Comparison of ENCODE assay signal across 8 cellular contexts in genomic region chr14:80954771-80955299, GRCh38. TPM values are rescaled to one million over a fixed set of nuclear protein-coding genes. Genes with fewer than 3 reads are reported as not detected.
A peak's percentile ranks its signal among the peaks of the same experiment; 100 is the strongest.
DNase-seq lines count a peak whose midpoint lies in the region; ATAC-seq, FAIRE-seq and TF ChIP-seq lines count a peak whose summit lies in the region.

No MANE protein-coding gene starts in this region.

- H3F3A ChIP-seq in OCI-LY1 (ENCODE audit: insufficient read depth, low read length), result 0 out of 2 replicates have a peak, but pooled peaks cover 7% of the 10 kb centered on the region

- H3K4me3 ChIP-seq in OCI-LY1 (ENCODE audit: low read depth, low read length, poor library complexity, severe bottlenecking) (peak overlapping the region; percentile 63), esophagus squamous epithelium (peak overlapping the region; percentile 27 to 76 (median 52)), mucosa of stomach (ENCODE audit: low read length) (peak overlapping the region; percentile 23)

- no peak for TF ChIP-seq POLR2A in esophagus squamous epithelium (IDR thresholded peaks at IDR 0.05)

- DNase-seq in G401 (ENCODE audit: low spot score), result peak; percentile 65
- DNase-seq in HTR-8/SVneo (ENCODE audit: insufficient read length, low spot score), result peak; percentile 69
- peak; percentile 78 for DNase-seq in activated T-cell treated with anti-CD3 and anti-CD28 coated beads, Interleukin-2, amount 50 U/mL, for 24 hours
- DNase-seq in esophagus squamous epithelium (lab: John Stamatoyannopoulos, UW), result no peak
- DNase-seq in stimulated activated CD8-positive, alpha-beta memory T cell treated with anti-CD3 and anti-CD28 coated beads, Interleukin-4, amount 100 ng/mL, for 1 hour (ENCODE audit: low read depth in 2 of 2, low spot score in 1 of 2), result peak; percentile 32 to 50

- H4K20me1 ChIP-seq in OCI-LY1 (ENCODE audit: insufficient read depth, low read length), result no peaks in the 10 kb centered on the region

- H3K27me3 Mint-ChIP-seq in activated T-cell treated with anti-CD3 and anti-CD28 coated beads, Interleukin-2, amount 50 U/mL, for 24 hours, result peaks cover 17% of the 10 kb centered on the region

- H3K79me2 ChIP-seq in OCI-LY1 (ENCODE audit: insufficient read depth, low read length), result no peaks in the 10 kb centered on the region

- peak; percentile 72 for FAIRE-seq in HTR-8/SVneo (lab: Jason Lieb, UNC)

- H3K36me3 ChIP-seq in OCI-LY1 (ENCODE audit: insufficient read depth, low read length) (no peaks in the 10 kb centered on the region), esophagus squamous epithelium (no peaks in the 10 kb centered on the region), mucosa of stomach (ENCODE audit: control insufficient read depth, insufficient read depth, low read length) (no peaks in the 10 kb centered on the region)

- intact Hi-C loops in esophagus squamous epithelium (cut with DNase I), result loop anchor here (2.0 kb wide), 1 partner anchor 32 kb away; no protein-coding TSS in a partner anchor

- no peak for ATAC-seq in GM21447 (IDR thresholded peaks at IDR 0.05; ENCODE audit: unreplicated experiment)

- H3K4me1 Mint-ChIP-seq in activated T-cell treated with anti-CD3 and anti-CD28 coated beads, Interleukin-2, amount 50 U/mL, for 24 hours (ENCODE audit: low read depth), result peaks cover 44% of the 10 kb centered on the region

- H3K4me2 ChIP-seq in OCI-LY1 (ENCODE audit: low read length), result peak overlapping the region; percentile 91

- H3K9ac ChIP-seq in OCI-LY1 (ENCODE audit: low read length) (peak overlapping the region; percentile 60; the same call in 1 of the 2 replicates), mucosa of stomach (ENCODE audit: low read length) (peak overlapping the region; percentile 51)

- H3K27me3 ChIP-seq in OCI-LY1 (ENCODE audit: insufficient read depth, low read length), result no peaks in the 10 kb centered on the region
- H3K27me3 ChIP-seq in esophagus squamous epithelium, result peaks cover 0 to 36% (median 3%) of the 10 kb centered on the region in 4 donors
- peaks cover 19% of the 10 kb centered on the region for H3K27me3 ChIP-seq in mucosa of stomach (ENCODE audit: control insufficient read depth, insufficient read depth, low read length)

- H3K9me3 Mint-ChIP-seq in activated T-cell treated with anti-CD3 and anti-CD28 coated beads, Interleukin-2, amount 50 U/mL, for 24 hours, result no peaks in the 10 kb centered on the region

- peaks cover 48% of the 10 kb centered on the region for H3K4me1 ChIP-seq in OCI-LY1 (ENCODE audit: insufficient read depth, low read length, severe bottlenecking)
- H3K4me1 ChIP-seq in esophagus squamous epithelium, result peaks cover 7 to 20% (median 8%) of the 10 kb centered on the region in 3 donors
- peaks cover 6% of the 10 kb centered on the region for H3K4me1 ChIP-seq in mucosa of stomach (ENCODE audit: control insufficient read depth, insufficient read depth, low read length)

- H3K27ac ChIP-seq in OCI-LY1 (ENCODE audit: low read depth, low read length, poor library complexity, severe bottlenecking) (no peak overlapping the region), esophagus squamous epithelium (no peak overlapping the region)

- TF ChIP-seq CTCF in OCI-LY1 (IDR thresholded peaks at IDR 0.05; ENCODE audit: low read length), result peak; percentile 85
- peak; percentile 43 to 87 (median 82) for TF ChIP-seq CTCF in esophagus squamous epithelium (IDR thresholded peaks at IDR 0.05)

- H3K9me3 ChIP-seq in OCI-LY1 (ENCODE audit: low read length) (0 out of 2 replicates have a peak, but pooled peaks cover 3% of the 10 kb centered on the region), esophagus squamous epithelium (no peaks in the 10 kb centered on the region), mucosa of stomach (ENCODE audit: control insufficient read depth, low read length) (no peaks in the 10 kb centered on the region)

- no peaks in the 10 kb centered on the region for H3K36me3 Mint-ChIP-seq in activated T-cell treated with anti-CD3 and anti-CD28 coated beads, Interleukin-2, amount 50 U/mL, for 24 hours (ENCODE audit: low read depth)

- in situ Hi-C loops in G401 (cut with HindIII; ENCODE audit: low sequenced_read_pairs), result no loop called here

- H3K27ac Mint-ChIP-seq in activated T-cell treated with anti-CD3 and anti-CD28 coated beads, Interleukin-2, amount 50 U/mL, for 24 hours, result peak overlapping the region; percentile 76

- WGBS in esophagus squamous epithelium, 2 donors, result 0% methylated on average over 2 to 5 of the region's 28 CpGs

- peak overlapping the region; percentile 77; the same call in 1 of the 2 replicates for H2AFZ ChIP-seq in OCI-LY1 (ENCODE audit: low read length)

- peak overlapping the region; percentile 81 for H3K4me3 Mint-ChIP-seq in activated T-cell treated with anti-CD3 and anti-CD28 coated beads, Interleukin-2, amount 50 U/mL, for 24 hours

- H3K9me2 ChIP-seq in OCI-LY1 (ENCODE audit: low read depth, low read length), result no peaks in the 10 kb centered on the region

RNA-seq across cellular contexts. Expression of gene TSHR, which starts 0.6 kb away (rescaled TPM):
- not detected in 2 replicates for total RNA-seq in G401 (2014; rRNA removed; shearing (Covaris generic))
- total RNA-seq in esophagus squamous epithelium, result not detected

RNA-seq across cellular contexts. Expression of gene CEP128, which starts 13.3 kb away (rescaled TPM):
- total RNA-seq in G401 (2014; rRNA removed; shearing (Covaris generic)), result 3.3 and 10.2 TPM in 2 replicates
- 10 to 100 TPM in 1 of 4 donors, 1 to 10 TPM in 3; 2.0 to 12.6 (median 5.4) TPM for total RNA-seq in esophagus squamous epithelium
